In genomic region chr12:121799842-121800693, GRCh38 we compare ENCODE assay signal across 8 cellular contexts. TPM values are rescaled to one million over a fixed set of nuclear protein-coding genes. Genes with fewer than 3 reads are reported as not detected.
DNase-seq lines count a peak whose midpoint lies in the region; ATAC-seq and TF ChIP-seq lines count a peak whose summit lies in the region.

No MANE protein-coding gene starts in this region.

- peak overlapping the region; percentile 93 for H3K9ac ChIP-seq in MM.1S (ENCODE audit: low read length)

- TF ChIP-seq CTCF in AG04450 (IDR thresholded peaks at IDR 0.05; ENCODE audit: low read depth, low read length) (no peak), MM.1S (IDR thresholded peaks at IDR 0.05; ENCODE audit: low read length) (no peak)

- peaks cover 43% of the 10 kb centered on the region for H3K4me1 Mint-ChIP-seq in T-helper 17 cell

- peaks cover 52% of the 10 kb centered on the region for H3K79me2 ChIP-seq in MM.1S (ENCODE audit: low read length)

- peak overlapping the region; percentile 73 for H3K4me3 ChIP-seq in AG04450 (ENCODE audit: low read depth, low read length)
- peak overlapping the region; percentile 63 for H3K4me3 ChIP-seq in MM.1S (ENCODE audit: low read length)

- peaks cover 15% of the 10 kb centered on the region for H3K36me3 Mint-ChIP-seq in T-helper 17 cell (ENCODE audit: low read depth)

- no peaks in the 10 kb centered on the region for H3K27me3 Mint-ChIP-seq in T-helper 17 cell

- DNase-seq in AG04450 (ENCODE audit: low read depth, low spot score) (peak; percentile 63), MM.1S (peak; percentile 62), T-helper 17 cell (peak; percentile 57 to 72 (median 69)), astrocyte of the hippocampus (ENCODE audit: low read depth, low spot score) (peak; percentile 97), hepatic stellate cell (ENCODE audit: low spot score) (peak; percentile 97), putamen (ENCODE audit: low spot score) (peak; percentile 81)

- H3K36me3 ChIP-seq in MM.1S (replicated peaks; ENCODE audit: insufficient read depth, low read length), result no peaks in the 10 kb centered on the region

- H2AFZ ChIP-seq in MM.1S (ENCODE audit: low read length), result no peak overlapping the region

- peak overlapping the region; percentile 54; the same call in 1 of the 2 replicates for H3K4me2 ChIP-seq in MM.1S (ENCODE audit: low read depth, low read length)

- no peaks in the 10 kb centered on the region for H3K9me2 ChIP-seq in MM.1S (replicated peaks; ENCODE audit: insufficient read depth, low read length)

- CTCF ChIA-PET in AG04450 (lab: Charles Lee), result interaction anchor here (3.0 to 7.0 kb wide), 2 partner anchors 12 kb away, joined by 15 to 143 read pairs; no protein-coding TSS in a partner anchor

- no peaks in the 10 kb centered on the region for H3K27me3 ChIP-seq in AG04450 (ENCODE audit: control insufficient read depth, insufficient read depth, low read length)
- no peaks in the 10 kb centered on the region for H3K27me3 ChIP-seq in MM.1S (replicated peaks; ENCODE audit: insufficient read depth, low read length)

- H3K27ac ChIP-seq in AG04450 (ENCODE audit: low read depth, low read length) (peak overlapping the region; percentile 92), MM.1S (ENCODE audit: low read length) (peak overlapping the region; percentile 93)

- H3K9me3 ChIP-seq in AG04450 (ENCODE audit: control insufficient read depth, insufficient read depth, low read length) (no peaks in the 10 kb centered on the region; the same call in 1 of the 2 replicates), MM.1S (replicated peaks; ENCODE audit: insufficient read depth, low read length) (no peaks in the 10 kb centered on the region), T-helper 17 cell (ENCODE audit: control insufficient read depth, low read length, poor library complexity, severe bottlenecking) (no peaks in the 10 kb centered on the region)

- H4K20me1 ChIP-seq in MM.1S (ENCODE audit: insufficient read depth, low read length), result no peaks in the 10 kb centered on the region

- peak overlapping the region; percentile 88 for H3K4me3 Mint-ChIP-seq in T-helper 17 cell

- POLR2A ChIA-PET in AG04450 (lab: Yijun Ruan, JAX), result interaction anchor here (0.6 to 6.1 kb wide), 6 partner anchors 11 to 91 kb away, joined by 3 to 58 read pairs (median 4); partner anchors contain the start of gene PSMD9

- H3F3A ChIP-seq in MM.1S (ENCODE audit: insufficient read depth, low read length), result peaks cover 21% of the 10 kb centered on the region

- peaks cover 7% of the 10 kb centered on the region; the same call in 1 of the 2 replicates for H3K4me1 ChIP-seq in MM.1S (ENCODE audit: low read length)

- peak; percentile 18 for ATAC-seq in GM18907 (IDR thresholded peaks at IDR 0.05; ENCODE audit: unreplicated experiment)
- peak; percentile 22 for ATAC-seq in T-helper 17 cell
- no peak for ATAC-seq in GM21528 (IDR thresholded peaks at IDR 0.05; ENCODE audit: low FRiP score, unreplicated experiment)

- H3K27ac Mint-ChIP-seq in T-helper 17 cell, result peak overlapping the region; percentile 99

RNA-seq across cellular contexts. Expression of gene SETD1B, which starts 3.7 kb away (rescaled TPM):
- 1.1 and 1.6 TPM in 2 replicates for polyA plus RNA-seq in AG04450 (2011; rRNA removed)
- 3.4 and 3.5 TPM in 2 replicates for polyA minus RNA-seq in AG04450 (2011; rRNA and poly(A)+ RNA removed)
- 10 to 100 TPM; 54.5 to 64.1 TPM for total RNA-seq in T-helper 17 cell

RNA-seq across cellular contexts. Expression of gene RHOF, which starts 6.6 kb away (rescaled TPM):
- 5.3 TPM in 2 replicates for polyA plus RNA-seq in AG04450 (2011; rRNA removed)
- polyA minus RNA-seq in AG04450 (2011; rRNA and poly(A)+ RNA removed), result 10.3 and 14.6 TPM in 2 replicates
- 100 to 1,000 TPM; 121 to 122 TPM for total RNA-seq in T-helper 17 cell

RNA-seq across cellular contexts. Expression of gene HPD, which starts 58.6 kb away (rescaled TPM):
- polyA plus RNA-seq in AG04450 (2011; rRNA removed), result 0.05 TPM in 1 of 2 replicates, not detected in the other
- not detected in 2 replicates for polyA minus RNA-seq in AG04450 (2011; rRNA and poly(A)+ RNA removed)
- total RNA-seq in T-helper 17 cell, result not detected
